8 cellular contexts compared by ENCODE assay signal in genomic region chr20:50152394-50153152, GRCh38. TPM values are rescaled to one million over a fixed set of nuclear protein-coding genes. Genes with fewer than 3 reads are reported as not detected.
DNase-seq lines count a peak whose midpoint lies in the region; ATAC-seq, FAIRE-seq and TF ChIP-seq lines count a peak whose summit lies in the region.

No MANE protein-coding gene starts in this region.

- POLR2A ChIA-PET in activated CD4-positive, alpha-beta T cell treated with anti-CD3 and anti-CD28 coated beads, Interleukin-2, amount 10 ng/mL, durations not matched to agents 7 days and 5 days (lab: Charles Lee), result interaction anchor here (0.6 to 0.9 kb wide), 2 partner anchors 19 to 339 kb away, joined by 3 read pairs; no protein-coding TSS in a partner anchor

- peak overlapping the region; percentile 90 for H3K4me3 Mint-ChIP-seq in activated CD4-positive, alpha-beta T cell treated with anti-CD3 and anti-CD28 coated beads, Interleukin-2, amount 10 ng/mL, durations not matched to agents 7 days and 5 days
- H3K4me3 Mint-ChIP-seq in activated T-helper 2 cell treated with anti-CD3 and anti-CD28 coated beads, Interferon-gamma antibody, Interleukin-2, Interleukin-4, amounts not matched to agents 10 μg/mL and 5 μg/mL and 100 μg/mL, durations not matched to agents 14 hours and 24 hours and 36 hours (ENCODE audit: low read depth), result peak overlapping the region; percentile 78

- H3K36me3 ChIP-seq in kidney (ENCODE audit: control insufficient read depth in 1 of 2, insufficient read depth in 2 of 2, low read length in 2 of 2) (no peaks in the 10 kb centered on the region), thoracic aorta (no peaks in the 10 kb centered on the region)

- H3K27me3 ChIP-seq in thoracic aorta (replicated peaks; ENCODE audit: insufficient read depth), result no peaks in the 10 kb centered on the region

- no peaks in the 10 kb centered on the region for H3K9me3 Mint-ChIP-seq in activated CD4-positive, alpha-beta T cell treated with anti-CD3 and anti-CD28 coated beads, Interleukin-2, amount 10 ng/mL, durations not matched to agents 7 days and 5 days
- H3K9me3 Mint-ChIP-seq in activated T-helper 2 cell treated with anti-CD3 and anti-CD28 coated beads, Interferon-gamma antibody, Interleukin-2, Interleukin-4, amounts not matched to agents 10 μg/mL and 5 μg/mL and 100 μg/mL, durations not matched to agents 14 hours and 24 hours and 36 hours, result no peaks in the 10 kb centered on the region

- H3K4me1 ChIP-seq in kidney (ENCODE audit: control insufficient read depth in 1 of 2, insufficient read depth in 1 of 2, low read depth in 1 of 2, low read length in 2 of 2) (peaks cover 12 to 27% of the 10 kb centered on the region in 2 donors), thoracic aorta (ENCODE audit: control insufficient read depth in 1 of 2, low read depth in 2 of 2) (peaks cover 22 to 46% of the 10 kb centered on the region in 2 donors)

- peak overlapping the region; percentile 91 for H3K27ac Mint-ChIP-seq in activated CD4-positive, alpha-beta T cell treated with anti-CD3 and anti-CD28 coated beads, Interleukin-2, amount 10 ng/mL, durations not matched to agents 7 days and 5 days
- peak overlapping the region; percentile 82 for H3K27ac Mint-ChIP-seq in activated T-helper 2 cell treated with anti-CD3 and anti-CD28 coated beads, Interferon-gamma antibody, Interleukin-2, Interleukin-4, amounts not matched to agents 10 μg/mL and 5 μg/mL and 100 μg/mL, durations not matched to agents 14 hours and 24 hours and 36 hours

- H3K27me3 Mint-ChIP-seq in activated CD4-positive, alpha-beta T cell treated with anti-CD3 and anti-CD28 coated beads, Interleukin-2, amount 10 ng/mL, durations not matched to agents 7 days and 5 days, result no peaks in the 10 kb centered on the region
- H3K27me3 Mint-ChIP-seq in activated T-helper 2 cell treated with anti-CD3 and anti-CD28 coated beads, Interferon-gamma antibody, Interleukin-2, Interleukin-4, amounts not matched to agents 10 μg/mL and 5 μg/mL and 100 μg/mL, durations not matched to agents 14 hours and 24 hours and 36 hours (ENCODE audit: low read depth), result no peaks in the 10 kb centered on the region

- FAIRE-seq in kidney (lab: Jason Lieb, UNC), result no peak

- H3K36me3 Mint-ChIP-seq in activated CD4-positive, alpha-beta T cell treated with anti-CD3 and anti-CD28 coated beads, Interleukin-2, amount 10 ng/mL, durations not matched to agents 7 days and 5 days (ENCODE audit: low read depth), result peaks cover 26% of the 10 kb centered on the region
- peaks cover 31% of the 10 kb centered on the region for H3K36me3 Mint-ChIP-seq in activated T-helper 2 cell treated with anti-CD3 and anti-CD28 coated beads, Interferon-gamma antibody, Interleukin-2, Interleukin-4, amounts not matched to agents 10 μg/mL and 5 μg/mL and 100 μg/mL, durations not matched to agents 14 hours and 24 hours and 36 hours (ENCODE audit: low read depth)

- H3K4me1 Mint-ChIP-seq in activated CD4-positive, alpha-beta T cell treated with anti-CD3 and anti-CD28 coated beads, Interleukin-2, amount 10 ng/mL, durations not matched to agents 7 days and 5 days, result peaks cover 60% of the 10 kb centered on the region
- H3K4me1 Mint-ChIP-seq in activated T-helper 2 cell treated with anti-CD3 and anti-CD28 coated beads, Interferon-gamma antibody, Interleukin-2, Interleukin-4, amounts not matched to agents 10 μg/mL and 5 μg/mL and 100 μg/mL, durations not matched to agents 14 hours and 24 hours and 36 hours (ENCODE audit: low read depth), result peaks cover 43% of the 10 kb centered on the region

- intact Hi-C loops in activated T-helper 2 cell treated with anti-CD3 and anti-CD28 coated beads, Interferon-gamma antibody, Interleukin-2, Interleukin-4, amounts not matched to agents 10 μg/mL and 5 μg/mL and 100 μg/mL, durations not matched to agents 14 hours and 24 hours and 36 hours (cut with micrococcal nuclease), result loop anchor here (1.0 kb wide), 1 partner anchor 14 kb away; no protein-coding TSS in a partner anchor
- intact Hi-C loops in kidney (cut with DNase I), result no loop called here

- CTCF ChIA-PET in activated CD4-positive, alpha-beta T cell treated with anti-CD3 and anti-CD28 coated beads, Interleukin-2, amount 10 ng/mL, durations not matched to agents 7 days and 5 days (lab: Charles Lee), result interaction anchor here (0.6 to 3.7 kb wide), 13 partner anchors 9 to 312 kb away, joined by 3 to 32 read pairs (median 5); partner anchors contain the start of gene UBE2V1

- H3K4me3 ChIP-seq in kidney (ENCODE audit: low read length in 2 of 2) (peak overlapping the region; percentile 76 to 86), thoracic aorta (peak overlapping the region; percentile 96)

- no peak for DNase-seq in activated CD4-positive, alpha-beta T cell treated with anti-CD3 and anti-CD28 coated beads, Interleukin-2, amount 10 ng/mL, durations not matched to agents 7 days and 5 days
- no peak for DNase-seq in activated CD4-positive, alpha-beta T cell treated with anti-CD3 and anti-CD28 coated beads for 4 hours
- DNase-seq in activated T-helper 2 cell treated with anti-CD3 and anti-CD28 coated beads, Interferon-gamma antibody, Interleukin-2, Interleukin-4, amounts not matched to agents 10 μg/mL and 5 μg/mL and 100 μg/mL, durations not matched to agents 14 hours and 24 hours and 36 hours (ENCODE audit: low spot score), result no peak
- DNase-seq in kidney (no peak), thoracic aorta (ENCODE audit: low spot score) (no peak), NCI-H524 (lab: John Stamatoyannopoulos, UW) (no peak), SK-N-DZ (ENCODE audit: low spot score) (no peak)

- TF ChIP-seq CTCF in kidney (IDR thresholded peaks at IDR 0.05; ENCODE audit: borderline replicate concordance, extremely low read depth, insufficient read depth), result no peak
- TF ChIP-seq CTCF in thoracic aorta (IDR thresholded peaks at IDR 0.05), result no peak

- ATAC-seq in thoracic aorta (ENCODE audit: insufficient number of reproducible peaks, low FRiP score, low read depth), result no peak
- ATAC-seq in HG03354 (IDR thresholded peaks at IDR 0.05; ENCODE audit: poor library complexity, severe bottlenecking, unreplicated experiment), result no peak

- H3K9ac ChIP-seq in kidney (ENCODE audit: low read length in 2 of 2), result peak overlapping the region; percentile 81 to 97

- H3K27ac ChIP-seq in kidney (ENCODE audit: low read depth in 2 of 2, low read length in 2 of 2), result peak overlapping the region; percentile 65 to 74
- peak overlapping the region; percentile 69 to 77 for H3K27ac ChIP-seq in thoracic aorta

- H3K9me3 ChIP-seq in kidney (ENCODE audit: control insufficient read depth in 1 of 2, low read length in 2 of 2) (no peaks in the 10 kb centered on the region), thoracic aorta (no peaks in the 10 kb centered on the region)

RNA-seq across cellular contexts. Expression of gene PEDS1, which starts 0.9 kb away (rescaled TPM):
- total RNA-seq in activated CD4-positive, alpha-beta T cell treated with anti-CD3 and anti-CD28 coated beads, Interleukin-2, amount 10 ng/mL, durations not matched to agents 7 days and 5 days, result 10 to 100 TPM; 27.9 to 31.3 TPM
- 26.5 and 29.5 TPM in 2 replicates for total RNA-seq in activated T-helper 2 cell treated with anti-CD3 and anti-CD28 coated beads, Interferon-gamma antibody, Interleukin-2, Interleukin-4, amounts not matched to agents 10 μg/mL and 5 μg/mL and 100 μg/mL, durations not matched to agents 14 hours and 24 hours and 36 hours
- total RNA-seq in kidney, result 16.3 TPM
- polyA plus RNA-seq in kidney (ENCODE audit: insufficient read depth, low read depth, low replicate concordance), result 18.3 TPM
- 10 to 100 TPM; 21.2 to 34.3 TPM for total RNA-seq in thoracic aorta
- 39.0 and 41.6 TPM in 2 replicates for polyA plus RNA-seq in SK-N-DZ (2014; cell fraction: cytosol; rRNA removed)
- polyA plus RNA-seq in SK-N-DZ (2014; cell fraction: nucleus; rRNA removed), result 19.4 and 20.3 TPM in 2 replicates

RNA-seq across cellular contexts. Expression of gene CEBPB, which starts 38.1 kb away (rescaled TPM):
- 10 to 100 TPM; 17.9 to 24.1 TPM for total RNA-seq in activated CD4-positive, alpha-beta T cell treated with anti-CD3 and anti-CD28 coated beads, Interleukin-2, amount 10 ng/mL, durations not matched to agents 7 days and 5 days
- total RNA-seq in activated T-helper 2 cell treated with anti-CD3 and anti-CD28 coated beads, Interferon-gamma antibody, Interleukin-2, Interleukin-4, amounts not matched to agents 10 μg/mL and 5 μg/mL and 100 μg/mL, durations not matched to agents 14 hours and 24 hours and 36 hours, result 36.2 and 36.4 TPM in 2 replicates
- 81.4 TPM for total RNA-seq in kidney
- 33.6 TPM for polyA plus RNA-seq in kidney (ENCODE audit: insufficient read depth, low read depth, low replicate concordance)
- total RNA-seq in thoracic aorta, result 100 to 1,000 TPM; 113 to 255 TPM
- polyA plus RNA-seq in SK-N-DZ (2014; cell fraction: cytosol; rRNA removed), result 13.0 and 16.6 TPM in 2 replicates
- 9.2 and 13.7 TPM in 2 replicates for polyA plus RNA-seq in SK-N-DZ (2014; cell fraction: nucleus; rRNA removed)

RNA-seq across cellular contexts. Expression of gene UBE2V1, which starts 39.6 kb away (rescaled TPM):
- total RNA-seq in activated CD4-positive, alpha-beta T cell treated with anti-CD3 and anti-CD28 coated beads, Interleukin-2, amount 10 ng/mL, durations not matched to agents 7 days and 5 days, result 100 to 1,000 TPM; 111 to 144 TPM
- total RNA-seq in activated T-helper 2 cell treated with anti-CD3 and anti-CD28 coated beads, Interferon-gamma antibody, Interleukin-2, Interleukin-4, amounts not matched to agents 10 μg/mL and 5 μg/mL and 100 μg/mL, durations not matched to agents 14 hours and 24 hours and 36 hours, result 158 and 174 TPM in 2 replicates
- 99.1 TPM for total RNA-seq in kidney
- 105 TPM for polyA plus RNA-seq in kidney (ENCODE audit: insufficient read depth, low read depth, low replicate concordance)
- 10 to 100 TPM; 91.7 to 98.4 TPM for total RNA-seq in thoracic aorta
- 79.0 and 79.5 TPM in 2 replicates for polyA plus RNA-seq in SK-N-DZ (2014; cell fraction: cytosol; rRNA removed)
- 52.4 and 140 TPM in 2 replicates for polyA plus RNA-seq in SK-N-DZ (2014; cell fraction: nucleus; rRNA removed)
